In the genomic region with DNA sequence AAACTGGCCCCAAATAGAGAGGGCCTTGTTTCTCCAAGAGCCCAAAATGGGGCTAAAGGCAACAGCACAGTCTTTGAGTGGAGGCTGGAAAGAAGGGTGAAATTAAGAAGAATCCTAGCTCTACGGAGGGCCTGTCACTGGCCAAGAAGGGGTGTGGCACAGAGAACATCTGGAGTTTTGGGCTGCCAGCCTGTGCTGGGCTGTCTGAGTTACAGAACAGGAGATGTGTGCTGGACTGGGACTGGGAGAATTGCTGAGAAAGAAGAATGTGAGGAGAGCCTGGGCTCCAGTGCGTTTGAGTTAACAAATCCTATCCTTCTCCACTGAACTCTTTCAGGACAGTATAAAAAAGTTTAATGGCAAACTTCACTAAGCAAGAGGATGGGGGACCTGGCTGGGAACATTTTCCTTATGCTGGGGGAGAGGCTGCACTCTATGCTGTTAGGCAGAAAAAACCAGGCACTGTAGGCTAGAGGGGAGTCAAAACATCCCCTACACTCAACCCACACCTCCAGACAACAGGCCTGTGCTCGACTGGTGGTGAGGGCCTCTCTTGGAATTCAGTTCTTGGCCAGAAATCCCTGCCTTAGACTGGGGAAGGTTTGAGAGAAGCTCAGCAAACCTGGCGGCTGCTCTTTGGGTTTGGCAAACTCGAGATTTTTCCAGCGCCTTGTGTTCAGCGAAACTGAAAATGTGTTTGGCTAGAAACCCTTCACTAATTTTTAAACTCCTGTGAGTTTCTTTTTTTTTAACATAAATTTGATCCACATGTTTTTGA, we compare ENCODE assay signal across 11 cellular contexts.
A peak's percentile ranks its signal among the peaks of the same experiment; 100 is the strongest.
DNase-seq lines count a peak whose midpoint lies in the region; ATAC-seq lines count a peak whose summit lies in the region.
"Had no signal": no experiment of that assay in that cellular context is flagged by ENCODE, and none has a peak within 500 bp of the region (broad histone marks: within the 10 kb centered on the region; RNA-seq: fewer than 3 reads in every experiment).

No MANE protein-coding gene starts in this region.

- H3K4me3 Mint-ChIP-seq in natural killer cell treated with Interleukin-12 subunit alpha and Interleukin-12 subunit beta and Interleukin-15 and Interleukin-18, amount 100 ng/mL, for 72 hours: no peak overlapping the region
- no peak overlapping the region for H3K4me3 Mint-ChIP-seq in activated T-cell treated with anti-CD3 and anti-CD28 coated beads, Interleukin-2, amount 50 U/mL, for 24 hours
- H3K4me3 Mint-ChIP-seq: activated CD4-positive, alpha-beta T cell treated with anti-CD3 and anti-CD28 coated beads, Interleukin-2, amount 10 ng/mL, durations not matched to agents 7 days and 5 days; CD4-positive, alpha-beta T cell had no signal

- DNase-seq in GM04503 (ENCODE audit: low read depth): peak; percentile 53
- peak; percentile 38 for DNase-seq in iris pigment epithelial cell (ENCODE audit: low read depth)
- no peak for DNase-seq in natural killer cell treated with Interleukin-12 subunit alpha and Interleukin-12 subunit beta and Interleukin-15 and Interleukin-18, amount 100 ng/mL, for 72 hours (ENCODE audit: low spot score)
- no peak for DNase-seq in activated T-cell treated with anti-CD3 and anti-CD28 coated beads, Interleukin-2, amount 50 U/mL, for 24 hours
- no peak for DNase-seq in hepatic stellate cell (ENCODE audit: low spot score)
- DNase-seq: activated CD4-positive, alpha-beta T cell treated with anti-CD3 and anti-CD28 coated beads, Interleukin-2, amount 10 ng/mL, durations not matched to agents 7 days and 5 days; CD4-positive, alpha-beta T cell; cortex of kidney had no signal

- peaks cover 2 to 4% of the 10 kb centered on the region in 2 donors for H3K4me1 Mint-ChIP-seq in natural killer cell treated with Interleukin-12 subunit alpha and Interleukin-12 subunit beta and Interleukin-15 and Interleukin-18, amount 100 ng/mL, for 72 hours (ENCODE audit: low read depth in 2 of 2)
- no peaks in the 10 kb centered on the region for H3K4me1 Mint-ChIP-seq in activated T-cell treated with anti-CD3 and anti-CD28 coated beads, Interleukin-2, amount 50 U/mL, for 24 hours (ENCODE audit: low read depth)
- H3K4me1 Mint-ChIP-seq: activated CD4-positive, alpha-beta T cell treated with anti-CD3 and anti-CD28 coated beads, Interleukin-2, amount 10 ng/mL, durations not matched to agents 7 days and 5 days had no signal

- H3K27ac Mint-ChIP-seq in natural killer cell treated with Interleukin-12 subunit alpha and Interleukin-12 subunit beta and Interleukin-15 and Interleukin-18, amount 100 ng/mL, for 72 hours: no peak overlapping the region
- no peak overlapping the region for H3K27ac Mint-ChIP-seq in activated T-cell treated with anti-CD3 and anti-CD28 coated beads, Interleukin-2, amount 50 U/mL, for 24 hours
- H3K27ac Mint-ChIP-seq: activated CD4-positive, alpha-beta T cell treated with anti-CD3 and anti-CD28 coated beads, Interleukin-2, amount 10 ng/mL, durations not matched to agents 7 days and 5 days; CD4-positive, alpha-beta T cell had no signal

- no peak overlapping the region for H3K4me3 ChIP-seq in skin epidermis

- peak overlapping the region; percentile 58 for H3K27ac ChIP-seq in cingulate gyrus (ENCODE audit: low read depth, low read length)
- H3K27ac ChIP-seq in skin epidermis: peak overlapping the region in 19 of 21 experiments; percentile 4 to 89 (median 67)

- ATAC-seq in natural killer cell treated with Interleukin-12 subunit alpha and Interleukin-12 subunit beta and Interleukin-15 and Interleukin-18, amount 100 ng/mL, for 72 hours: no peak
- ATAC-seq in GM18907 (IDR thresholded peaks at IDR 0.05; ENCODE audit: unreplicated experiment): no peak

- H3K36me3 Mint-ChIP-seq in natural killer cell treated with Interleukin-12 subunit alpha and Interleukin-12 subunit beta and Interleukin-15 and Interleukin-18, amount 100 ng/mL, for 72 hours: no peaks in the 10 kb centered on the region
- no peaks in the 10 kb centered on the region for H3K36me3 Mint-ChIP-seq in activated T-cell treated with anti-CD3 and anti-CD28 coated beads, Interleukin-2, amount 50 U/mL, for 24 hours (ENCODE audit: low read depth)

- H3K9me3 Mint-ChIP-seq in natural killer cell treated with Interleukin-12 subunit alpha and Interleukin-12 subunit beta and Interleukin-15 and Interleukin-18, amount 100 ng/mL, for 72 hours: no peaks in the 10 kb centered on the region
- no peaks in the 10 kb centered on the region for H3K9me3 Mint-ChIP-seq in activated T-cell treated with anti-CD3 and anti-CD28 coated beads, Interleukin-2, amount 50 U/mL, for 24 hours
- H3K9me3 Mint-ChIP-seq: activated CD4-positive, alpha-beta T cell treated with anti-CD3 and anti-CD28 coated beads, Interleukin-2, amount 10 ng/mL, durations not matched to agents 7 days and 5 days; CD4-positive, alpha-beta T cell had no signal

- H3K27me3 Mint-ChIP-seq in natural killer cell treated with Interleukin-12 subunit alpha and Interleukin-12 subunit beta and Interleukin-15 and Interleukin-18, amount 100 ng/mL, for 72 hours: peaks cover 5 to 20% of the 10 kb centered on the region in 2 donors
- H3K27me3 Mint-ChIP-seq in activated T-cell treated with anti-CD3 and anti-CD28 coated beads, Interleukin-2, amount 50 U/mL, for 24 hours: peaks cover 14% of the 10 kb centered on the region

Comparison
In these comparisons a context has a peak if more than half of its experiments do, and no peak if none do; other contexts are left out.
1. DNase-seq: peak in GM04503 (single experiment) and iris pigment epithelial cell (single experiment); none in natural killer cell treated with Interleukin-12 subunit alpha and Interleukin-12 subunit beta and Interleukin-15 and Interleukin-18, amount 100 ng/mL, for 72 hours (single experiment), activated T-cell treated with anti-CD3 and anti-CD28 coated beads, Interleukin-2, amount 50 U/mL, for 24 hours (single experiment) and hepatic stellate cell (single experiment).